ENCODE assay signal across 32 cellular contexts in the genomic region with DNA sequence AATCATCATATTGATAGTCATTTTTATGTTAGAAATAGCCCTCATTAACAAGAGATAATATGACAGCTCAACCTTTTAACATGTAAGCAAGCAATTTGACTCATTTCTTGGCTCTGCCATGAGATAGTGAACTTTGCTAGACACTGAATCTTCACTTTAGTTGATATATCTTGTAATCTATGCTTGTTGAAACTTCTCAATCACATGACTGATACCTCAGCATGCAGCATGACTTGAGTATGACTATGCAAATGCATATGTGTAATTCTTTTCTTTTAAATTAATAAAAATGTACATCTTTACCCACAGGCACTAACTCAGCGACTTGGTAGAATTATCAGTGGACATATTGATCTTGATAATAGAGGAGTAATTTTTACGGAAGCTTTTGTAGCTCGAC. TPM values are rescaled to one million over a fixed set of nuclear protein-coding genes. Genes with fewer than 3 reads are reported as not detected.
"Had no signal": no experiment of that assay in that cellular context is flagged by ENCODE, and none has a peak within 500 bp of the region (broad histone marks: within the 10 kb centered on the region; RNA-seq: fewer than 3 reads in every experiment).

No MANE protein-coding gene starts in this region.

- H3K36me3 ChIP-seq: ovary, uterus had no signal

- H3K4me3 Mint-ChIP-seq: mesothelial cell of epicardium; naive B cell; natural killer cell; nephron progenitor cell; neural progenitor cell; stimulated activated memory B cell treated with anti-CD40 and anti-IgM and Interleukin-4, amounts not matched to agents 10 μg/mL and 1 μg/mL and 100 μg/mL, for 72 hours; stimulated activated naive CD8-positive, alpha-beta T cell treated with anti-CD3 and anti-CD28 coated beads, Interleukin-15, amount 100 ng/mL, for 72 hours; type B pancreatic cell had no signal

- H3K4me3 ChIP-seq: left lung, lower lobe of right lung, neural progenitor cell, ovary, right atrium auricular region, right lobe of liver, smooth muscle cell, tibial nerve, uterus had no signal

- H3K27me3 Mint-ChIP-seq: naive B cell; progenitor cell of endocrine pancreas; stimulated activated memory B cell treated with anti-CD40 and anti-IgM and Interleukin-4, amounts not matched to agents 10 μg/mL and 1 μg/mL and 100 μg/mL, for 72 hours; stimulated activated naive CD8-positive, alpha-beta T cell treated with anti-CD3 and anti-CD28 coated beads, Interleukin-15, amount 100 ng/mL, for 72 hours; type B pancreatic cell had no signal

- H3K4me2 ChIP-seq: neural progenitor cell, smooth muscle cell had no signal

- H2AFZ ChIP-seq: neural progenitor cell had no signal

- DNase-seq: hippocampal formation; kidney; left colon; left lung; lower lobe of right lung; mesendoderm; naive B cell; natural killer cell; nephron progenitor cell; occipital lobe; ovary; right lobe of liver; stimulated activated CD4-positive, alpha-beta T cell treated with anti-CD3 and anti-CD28 coated beads, Interleukin-1b, Interleukin-23, amount 100 ng/mL, for 48 hours; stimulated activated CD4-positive, alpha-beta T cell treated with anti-CD3 and anti-CD28 coated beads, Interleukin-2, amount 100 ng/mL, for 48 hours; stimulated activated CD4-positive, alpha-beta T cell treated with anti-CD3 and anti-CD28 coated beads, Interleukin-4, amount 100 ng/mL, for 4 hours; stimulated activated CD8-positive, alpha-beta memory T cell treated with anti-CD3 and anti-CD28 coated beads, Interleukin-4, amount 100 ng/mL, for 48 hours; stimulated activated naive CD4-positive, alpha-beta T cell treated with Interleukin-2 at 50 U/mL for 16 hours; stimulated activated naive CD8-positive, alpha-beta T cell treated with anti-CD3 and anti-CD28 coated beads, Interleukin-15, amount 100 ng/mL, for 72 hours; substantia nigra; uterus had no signal

- H3K27ac Mint-ChIP-seq: mesothelial cell of epicardium; natural killer cell; nephron progenitor cell; neural progenitor cell; progenitor cell of endocrine pancreas; stimulated activated memory B cell treated with anti-CD40 and anti-IgM and Interleukin-4, amounts not matched to agents 10 μg/mL and 1 μg/mL and 100 μg/mL, for 72 hours; stimulated activated naive CD8-positive, alpha-beta T cell treated with anti-CD3 and anti-CD28 coated beads, Interleukin-15, amount 100 ng/mL, for 72 hours; type B pancreatic cell had no signal

- H3K27me3 ChIP-seq: left lung, neural progenitor cell, neutrophil, ovary, right atrium auricular region, right lobe of liver, tibial nerve, uterus had no signal

- H3K9me3 Mint-ChIP-seq: natural killer cell; stimulated activated naive CD8-positive, alpha-beta T cell treated with anti-CD3 and anti-CD28 coated beads, Interleukin-15, amount 100 ng/mL, for 72 hours; type B pancreatic cell had no signal

- H3K9ac ChIP-seq: neural progenitor cell had no signal

- H3K27ac ChIP-seq: left lung, lower lobe of right lung, neural progenitor cell, neutrophil, ovary, right atrium auricular region, right lobe of liver, tibial nerve, uterus had no signal

- H3K9me3 ChIP-seq: left lung, lower lobe of right lung, neutrophil, ovary, right atrium auricular region, right lobe of liver, tibial nerve, uterus had no signal

RNA-seq across cellular contexts. Expression of a gene that starts 34.7 kb away (rescaled TPM):
- total RNA-seq: mononuclear cell, natural killer cell, progenitor cell of endocrine pancreas, pulmonary artery endothelial cell, renal cortical epithelial cell, smooth muscle cell had no signal
- polyA plus RNA-seq: smooth muscle cell had no signal
